In the genomic region with DNA sequence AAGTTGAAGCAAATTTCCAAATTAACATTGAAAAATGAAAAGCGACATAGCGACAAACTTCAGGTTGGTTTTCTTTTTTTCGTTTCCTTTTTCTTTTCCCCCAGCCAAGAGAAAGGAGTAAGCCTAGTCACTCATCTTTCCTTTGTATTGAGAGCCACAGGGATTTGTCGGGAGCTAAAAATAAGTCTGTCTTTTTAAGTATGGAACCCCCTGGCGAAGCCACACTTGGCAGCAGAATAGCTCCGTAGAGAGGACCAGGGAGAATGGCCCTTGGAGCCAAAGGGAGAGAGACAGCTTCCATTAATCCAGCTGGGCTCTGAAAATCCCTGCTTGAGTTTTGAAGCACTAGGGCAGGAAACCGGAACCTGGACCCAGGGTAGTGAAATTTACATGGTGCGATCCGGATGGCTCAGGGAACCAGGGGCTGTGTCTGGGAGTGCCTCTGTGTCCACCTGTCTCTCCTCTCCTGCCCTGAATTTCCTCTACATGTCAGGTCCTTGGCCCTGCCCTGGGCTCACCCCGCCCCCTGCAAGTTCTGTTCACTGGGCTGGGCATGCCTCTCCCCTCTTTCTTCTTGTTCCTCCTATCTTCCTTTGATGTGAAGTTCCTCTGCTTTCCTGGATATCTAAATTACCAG, we compare ENCODE assay signal across 18 cellular contexts.
DNase-seq lines count a peak whose midpoint lies in the region; ATAC-seq and TF ChIP-seq lines count a peak whose summit lies in the region.
"Had no signal": no experiment of that assay in that cellular context is flagged by ENCODE, and none has a peak within 500 bp of the region (broad histone marks: within the 10 kb centered on the region; RNA-seq: fewer than 3 reads in every experiment).

No MANE protein-coding gene starts in this region.

- ATAC-seq in GM23338 (peak; percentile 58), HG03521 (IDR thresholded peaks at IDR 0.05; ENCODE audit: unreplicated experiment) (no peak), HG03095 (IDR thresholded peaks at IDR 0.05; ENCODE audit: unreplicated experiment) (no peak)
- ATAC-seq: GM12878 had no signal

- H3K9me3 ChIP-seq in HUES64 (ENCODE audit: insufficient read depth, low read depth, low read length) (no peaks in the 10 kb centered on the region), trophoblast cell (ENCODE audit: insufficient read depth, low read depth, low read length) (no peaks in the 10 kb centered on the region)
- H3K9me3 ChIP-seq: HAP-1 had no signal

- H3K4me3 Mint-ChIP-seq in GM23338: no peak overlapping the region
- H3K4me3 Mint-ChIP-seq: B cell; CD4-positive, alpha-beta T cell; HFFc6; IgD-negative memory B cell had no signal

- H3K79me2 ChIP-seq in GM23338 (replicated peaks; ENCODE audit: insufficient read depth) (no peaks in the 10 kb centered on the region), trophoblast cell (ENCODE audit: control insufficient read depth, insufficient read depth, low read length, poor library complexity) (no peaks in the 10 kb centered on the region)

- no peak overlapping the region for H3K18ac ChIP-seq in trophoblast cell (ENCODE audit: low read length)

- H2AFZ ChIP-seq in GM23338: no peak overlapping the region
- H2AFZ ChIP-seq in trophoblast cell (ENCODE audit: insufficient read depth, low read length, poor library complexity): no peak overlapping the region
- H2AFZ ChIP-seq: GM23248 had no signal

- no peaks in the 10 kb centered on the region for H3K27me3 Mint-ChIP-seq in GM23338 (ENCODE audit: insufficient read depth, low read depth, poor library complexity)
- H3K27me3 Mint-ChIP-seq: B cell; CD4-positive, alpha-beta T cell; IgD-negative memory B cell had no signal

- no peaks in the 10 kb centered on the region for H3F3A ChIP-seq in GM23338 (replicated peaks; ENCODE audit: low read depth)

- no peak overlapping the region for H3K4me3 ChIP-seq in GM23338
- 0 out of 2 replicates have a peak overlapping the region, but pooled peaks have one; percentile 16 for H3K4me3 ChIP-seq in HUES64 (ENCODE audit: low read length)
- no peak overlapping the region for H3K4me3 ChIP-seq in trophoblast cell (ENCODE audit: low read depth, low read length)
- H3K4me3 ChIP-seq: GM12878, GM23248, HAP-1 had no signal

- H3K23ac ChIP-seq in trophoblast cell (ENCODE audit: low read length): no peak overlapping the region

- H3K4me1 Mint-ChIP-seq in GM23338: peaks cover 13% of the 10 kb centered on the region
- H3K4me1 Mint-ChIP-seq: B cell had no signal

- H3K4me2 ChIP-seq in GM23338 (no peak overlapping the region), trophoblast cell (ENCODE audit: low read length) (no peak overlapping the region)

- 86% methylated on average over 10 of the region's 10 CpGs for WGBS in HUES64
- no CpG with 5 or more reads among the region's 10 CpGs for WGBS in trophoblast cell (ENCODE audit: extremely low coverage, insufficient coverage, insufficient read length)

- H3K14ac ChIP-seq in trophoblast cell (ENCODE audit: low read length): no peak overlapping the region

- H3K36me3 ChIP-seq in GM23338 (ENCODE audit: insufficient read depth): no peaks in the 10 kb centered on the region
- no peaks in the 10 kb centered on the region for H3K36me3 ChIP-seq in HUES64 (ENCODE audit: insufficient read depth, low read length)
- H3K36me3 ChIP-seq in trophoblast cell (ENCODE audit: control insufficient read depth in 1 of 2, insufficient read depth in 2 of 2, low read length in 2 of 2): no peaks in the 10 kb centered on the region
- H3K36me3 ChIP-seq: HAP-1 had no signal

- H3K27me3 ChIP-seq in GM23338 (ENCODE audit: insufficient read depth) (no peaks in the 10 kb centered on the region), HUES64 (ENCODE audit: insufficient read depth, low read length) (no peaks in the 10 kb centered on the region), trophoblast cell (ENCODE audit: insufficient read depth, low read length) (no peaks in the 10 kb centered on the region)

- no peak overlapping the region for H4K12ac ChIP-seq in trophoblast cell (ENCODE audit: low read depth, low read length)

- no peaks in the 10 kb centered on the region for H3K36me3 Mint-ChIP-seq in GM23338 (ENCODE audit: low read depth)
- H3K36me3 Mint-ChIP-seq: IgD-negative memory B cell had no signal

- DNase-seq in GM23338 (ENCODE audit: low spot score) (no peak), globus pallidus (ENCODE audit: low spot score) (peak; percentile 7), trophoblast cell (no peak), SW480 (ENCODE audit: low spot score) (no peak)
- no peak for DNase-seq in stimulated activated CD4-positive, alpha-beta T cell treated with anti-CD3 and anti-CD28 coated beads, Interleukin-15, amount 100 ng/mL, for 24 hours
- DNase-seq: C1 segment of cervical spinal cord; Calu3; CD4-positive, alpha-beta T cell; DMS 273 treated with DMSO at 0.1 percent for 48 hours; GM23248; HFFc6 had no signal

- no peaks in the 10 kb centered on the region for H3K79me1 ChIP-seq in trophoblast cell (ENCODE audit: low read length)

- TF ChIP-seq CTCF in GM23338 (conservative IDR thresholded peaks at IDR 0.05; ENCODE audit: low read depth in 2 of 2): no peak

- H2BK12ac ChIP-seq in trophoblast cell (ENCODE audit: low read length): no peak overlapping the region

- no peak overlapping the region for H2BK5ac ChIP-seq in trophoblast cell (ENCODE audit: low read depth, low read length, poor library complexity)

- H3K9me2 ChIP-seq in GM23338 (ENCODE audit: insufficient read depth): no peaks in the 10 kb centered on the region

- H3K4me1 ChIP-seq in GM23338 (ENCODE audit: insufficient read depth) (0 out of 2 replicates have a peak, but pooled peaks cover 6% of the 10 kb centered on the region), HUES64 (ENCODE audit: insufficient read depth, low read length) (peaks cover 8% of the 10 kb centered on the region), trophoblast cell (ENCODE audit: control insufficient read depth in 1 of 2, insufficient read depth in 2 of 2, low read length in 2 of 2) (no peaks in the 10 kb centered on the region)
- H3K4me1 ChIP-seq: HAP-1 had no signal

- H3K9me3 Mint-ChIP-seq in GM23338: no peaks in the 10 kb centered on the region
- H3K9me3 Mint-ChIP-seq: CD4-positive, alpha-beta T cell; HFFc6; IgD-negative memory B cell had no signal

- H3K4ac ChIP-seq in trophoblast cell (ENCODE audit: low read depth, low read length): no peak overlapping the region

- H2BK120ac ChIP-seq in trophoblast cell (ENCODE audit: insufficient read depth, low read length, poor library complexity): no peak overlapping the region

- H4K20me1 ChIP-seq in GM23338 (replicated peaks; ENCODE audit: insufficient read depth): no peaks in the 10 kb centered on the region

- no peak overlapping the region for H2AK5ac ChIP-seq in trophoblast cell (ENCODE audit: low read length)

- H4K8ac ChIP-seq in trophoblast cell (ENCODE audit: low read depth, low read length): no peak overlapping the region

- H3K27ac Mint-ChIP-seq in GM23338: no peak overlapping the region
- H3K27ac Mint-ChIP-seq: B cell; CD4-positive, alpha-beta T cell; HFFc6; IgD-negative memory B cell had no signal

- H3K27ac ChIP-seq in GM23338 (ENCODE audit: low read depth) (no peak overlapping the region), HUES64 (ENCODE audit: low read depth, low read length) (no peak overlapping the region), trophoblast cell (ENCODE audit: low read depth, low read length) (no peak overlapping the region)
- H3K27ac ChIP-seq: GM23248 had no signal

- H4K91ac ChIP-seq in trophoblast cell (ENCODE audit: low read depth, low read length): no peak overlapping the region

- H3K9ac ChIP-seq in HUES64 (ENCODE audit: low read depth, low read length) (no peak overlapping the region), trophoblast cell (ENCODE audit: low read length) (peak overlapping the region; percentile 22)
- H3K9ac ChIP-seq: GM23248 had no signal
